Comparison of ENCODE assay signal across 8 cellular contexts in the genomic region with DNA sequence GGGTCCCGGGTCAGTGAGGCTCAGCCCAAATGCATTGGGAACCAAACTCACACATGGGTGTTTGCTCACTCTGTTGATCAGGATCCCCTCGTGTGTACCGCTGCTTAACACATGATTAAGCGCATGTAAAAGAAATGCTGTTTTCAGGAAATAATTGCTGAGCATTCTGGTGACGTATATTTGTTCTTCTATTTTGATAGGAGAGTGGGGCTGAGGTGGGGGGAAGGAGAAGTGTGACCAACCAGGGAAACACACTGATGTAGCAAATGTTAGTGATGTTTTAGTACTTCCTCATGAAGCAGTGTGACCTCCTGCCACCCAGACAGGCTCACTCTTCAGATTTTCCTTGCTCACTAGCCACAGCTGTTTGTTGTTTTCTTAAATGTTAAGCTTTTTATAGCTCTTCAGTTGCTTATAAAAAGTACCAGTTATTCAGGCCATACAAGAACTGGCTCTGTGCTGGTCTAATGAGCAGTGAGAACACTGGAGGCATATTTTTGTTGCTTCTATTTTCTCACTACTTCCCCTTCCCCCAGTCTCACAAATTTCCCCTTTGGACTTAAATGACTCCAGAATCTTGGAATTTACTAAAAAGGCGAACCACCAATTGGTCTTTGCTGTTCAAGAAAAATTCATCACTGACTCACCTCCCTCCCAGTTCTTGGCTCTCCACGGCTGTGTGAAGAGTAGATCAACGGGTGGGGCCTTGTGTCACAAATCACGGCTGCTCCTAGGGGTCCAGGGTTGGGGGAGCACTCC.
DNase-seq lines count a peak whose midpoint lies in the region; ATAC-seq and TF ChIP-seq lines count a peak whose summit lies in the region.

No MANE protein-coding gene starts in this region.

- DNase-seq in LNCaP clone FGC (ENCODE audit: low read depth), result peak; percentile 54
- DNase-seq in brain microvascular endothelial cell, result peak; percentile 71
- DNase-seq in lower lobe of right lung, result no peak
- no peak for DNase-seq in HPDE6-E6E7 (ENCODE audit: extremely low spot score)
- DNase-seq in ovary, result no peak
- DNase-seq in activated CD4-positive, alpha-beta T cell treated with anti-CD3 and anti-CD28 coated beads, Interleukin-2, amount 50 U/mL, for 4 hours, result no peak
- no peak for DNase-seq in NCI-H128 (lab: John Stamatoyannopoulos, UW; ENCODE audit: unreplicated experiment)

- TF ChIP-seq CTCF in LNCaP clone FGC (IDR thresholded peaks at IDR 0.05; ENCODE audit: control insufficient read depth, extremely low read depth, insufficient read depth) (no peak), brain microvascular endothelial cell (IDR thresholded peaks at IDR 0.05; ENCODE audit: low read depth, low read length, missing control alignments) (no peak), lower lobe of right lung (IDR thresholded peaks at IDR 0.05) (no peak), ovary (IDR thresholded peaks at IDR 0.05) (no peak)

- peak overlapping the region; percentile 66 for H3K27ac ChIP-seq in ACC112 (ENCODE audit: low read depth, low read length)
- peak overlapping the region; percentile 54 for H3K27ac ChIP-seq in brain microvascular endothelial cell
- peak overlapping the region; percentile 13 for H3K27ac ChIP-seq in lower lobe of right lung
- H3K27ac ChIP-seq in ovary, result peak overlapping the region in 1 of 2 donors; percentile 0

- H3K4me1 ChIP-seq in ACC112 (ENCODE audit: control insufficient read depth, insufficient read depth, low read length, unreplicated experiment) (peaks cover 15% of the 10 kb centered on the region), lower lobe of right lung (peaks cover 5% of the 10 kb centered on the region), ovary (ENCODE audit: insufficient read depth) (peaks cover 4% of the 10 kb centered on the region)

- intact Hi-C loops in lower lobe of right lung (cut with DNase I) (no loop called here), ovary (cut with DNase I) (no loop called here)

- ATAC-seq in lower lobe of right lung, result peak; percentile 66 to 83

- H3K9me3 ChIP-seq in lower lobe of right lung, result no peaks in the 10 kb centered on the region
- H3K9me3 ChIP-seq in ovary, result no peaks in the 10 kb centered on the region

- in situ Hi-C loops in brain microvascular endothelial cell (cut with HindIII; ENCODE audit: low pct_ligation_motif_present, low sequenced_read_pairs), result no loop called here

- H3K4me3 ChIP-seq in ACC112 (ENCODE audit: low read depth, low read length), result no peak overlapping the region
- no peak overlapping the region for H3K4me3 ChIP-seq in LNCaP clone FGC (ENCODE audit: low read depth, low read length)
- no peak overlapping the region for H3K4me3 ChIP-seq in brain microvascular endothelial cell (ENCODE audit: low read depth, low read length)
- H3K4me3 ChIP-seq in lower lobe of right lung, result no peak overlapping the region
- no peak overlapping the region for H3K4me3 ChIP-seq in ovary

- 46 to 56% (median 46%) methylated on average over 9 of the region's 9 CpGs for WGBS in ovary, 3 donors

- H3K79me2 ChIP-seq in ACC112 (ENCODE audit: control insufficient read depth, insufficient read depth, low read length, unreplicated experiment), result no peaks in the 10 kb centered on the region

- H3K27me3 ChIP-seq in ACC112 (ENCODE audit: insufficient read depth, low read length) (no peaks in the 10 kb centered on the region), brain microvascular endothelial cell (replicated peaks) (no peaks in the 10 kb centered on the region), lower lobe of right lung (ENCODE audit: low read depth) (no peaks in the 10 kb centered on the region), ovary (no peaks in the 10 kb centered on the region)

- no peaks in the 10 kb centered on the region for H3K36me3 ChIP-seq in ACC112 (ENCODE audit: insufficient read depth, low read length)
- no peaks in the 10 kb centered on the region for H3K36me3 ChIP-seq in brain microvascular endothelial cell (replicated peaks)
- H3K36me3 ChIP-seq in lower lobe of right lung, result no peaks in the 10 kb centered on the region
- no peaks in the 10 kb centered on the region for H3K36me3 ChIP-seq in ovary

- TF ChIP-seq POLR2A in ovary (IDR thresholded peaks at IDR 0.05), result no peak

- no peak for TF ChIP-seq EP300 in ovary (IDR thresholded peaks at IDR 0.05)

- H2AFZ ChIP-seq in ACC112 (ENCODE audit: low read length, unreplicated experiment), result peak overlapping the region; percentile 15

Comparison
In these comparisons a context has a peak if more than half of its experiments do, and no peak if none do; other contexts are left out.
1. DNase-seq: peak in LNCaP clone FGC (single experiment) and brain microvascular endothelial cell (single experiment); none in lower lobe of right lung (single experiment), HPDE6-E6E7 (single experiment), ovary (0 of 5), activated CD4-positive, alpha-beta T cell treated with anti-CD3 and anti-CD28 coated beads, Interleukin-2, amount 50 U/mL, for 4 hours (0 of 2) and NCI-H128 (single experiment).